15 cellular contexts compared by ENCODE assay signal in genomic region chr5:98786178-98786853, GRCh38. TPM values are rescaled to one million over a fixed set of nuclear protein-coding genes. Genes with fewer than 3 reads are reported as not detected.
DNase-seq lines count a peak whose midpoint lies in the region; ATAC-seq, FAIRE-seq and TF ChIP-seq lines count a peak whose summit lies in the region.
"Had no signal": no experiment of that assay in that cellular context is flagged by ENCODE, and none has a peak within 500 bp of the region (broad histone marks: within the 10 kb centered on the region; RNA-seq: fewer than 3 reads in every experiment).

No MANE protein-coding gene starts in this region.

- dilution Hi-C loops in keratinocyte (cut with MboI; ENCODE audit: extremely low pct_ligation_motif_present, low sequenced_read_pairs) = no loop called here

- H3K4me3 Mint-ChIP-seq in HFFc6 (peak overlapping the region; percentile 81), MCF 10A (ENCODE audit: unreplicated experiment) (no peak overlapping the region)
- no peak overlapping the region for H3K4me3 Mint-ChIP-seq in activated CD8-positive, alpha-beta memory T cell treated with anti-CD3 and anti-CD28 coated beads, Interleukin-2, amount 10 ng/mL, durations not matched to agents 7 days and 5 days
- H3K4me3 Mint-ChIP-seq in natural killer cell treated with Interleukin-12 subunit alpha and Interleukin-12 subunit beta and Interleukin-15 and Interleukin-18, amount 100 ng/mL, for 72 hours = no peak overlapping the region
- H3K4me3 Mint-ChIP-seq: activated naive CD4-positive, alpha-beta T cell treated with anti-CD3 and anti-CD28 coated beads, Interleukin-2, amount 10 ng/mL, durations not matched to agents 7 days and 5 days; B cell had no signal

- no peak for ATAC-seq in activated CD8-positive, alpha-beta memory T cell treated with anti-CD3 and anti-CD28 coated beads, Interleukin-2, amount 10 ng/mL, durations not matched to agents 7 days and 5 days
- ATAC-seq in GM19035 (IDR thresholded peaks at IDR 0.05; ENCODE audit: unreplicated experiment) = no peak
- ATAC-seq in natural killer cell treated with Interleukin-12 subunit alpha and Interleukin-12 subunit beta and Interleukin-15 and Interleukin-18, amount 100 ng/mL, for 72 hours = no peak

- peak; percentile 68 for FAIRE-seq in keratinocyte (lab: Jason Lieb, UNC)

- H3K4me3 ChIP-seq in keratinocyte (ENCODE audit: control insufficient read depth in 2 of 3, extremely low read depth in 1 of 3, insufficient read depth in 2 of 3, low read depth in 1 of 3, low read length in 3 of 3) (no peak overlapping the region), skeletal muscle cell (ENCODE audit: low read depth, low read length) (peak overlapping the region; percentile 0)

- no peak overlapping the region for H2AFZ ChIP-seq in keratinocyte (ENCODE audit: control insufficient read depth, low read length)

- H3K27ac Mint-ChIP-seq in HFFc6 = peak overlapping the region; percentile 87
- H3K27ac Mint-ChIP-seq in MCF 10A (ENCODE audit: low read depth, unreplicated experiment) = peak overlapping the region; percentile 28
- no peak overlapping the region for H3K27ac Mint-ChIP-seq in activated CD8-positive, alpha-beta memory T cell treated with anti-CD3 and anti-CD28 coated beads, Interleukin-2, amount 10 ng/mL, durations not matched to agents 7 days and 5 days
- H3K27ac Mint-ChIP-seq in natural killer cell treated with Interleukin-12 subunit alpha and Interleukin-12 subunit beta and Interleukin-15 and Interleukin-18, amount 100 ng/mL, for 72 hours = no peak overlapping the region
- H3K27ac Mint-ChIP-seq: activated naive CD4-positive, alpha-beta T cell treated with anti-CD3 and anti-CD28 coated beads, Interleukin-2, amount 10 ng/mL, durations not matched to agents 7 days and 5 days; B cell had no signal

- peak overlapping the region; percentile 30 for H3K4me2 ChIP-seq in keratinocyte (ENCODE audit: control insufficient read depth, extremely low read depth, insufficient read depth, low read depth, low read length)

- peaks cover 60% of the 10 kb centered on the region for H3K4me1 ChIP-seq in keratinocyte (ENCODE audit: control insufficient read depth, extremely low read depth, insufficient read depth, low read length)

- H3K4me1 Mint-ChIP-seq in HFFc6 (ENCODE audit: low read depth) = peaks cover 100% of the 10 kb centered on the region
- peaks cover 40% of the 10 kb centered on the region for H3K4me1 Mint-ChIP-seq in MCF 10A (ENCODE audit: insufficient read depth, unreplicated experiment)
- no peaks in the 10 kb centered on the region for H3K4me1 Mint-ChIP-seq in activated CD8-positive, alpha-beta memory T cell treated with anti-CD3 and anti-CD28 coated beads, Interleukin-2, amount 10 ng/mL, durations not matched to agents 7 days and 5 days
- H3K4me1 Mint-ChIP-seq in natural killer cell treated with Interleukin-12 subunit alpha and Interleukin-12 subunit beta and Interleukin-15 and Interleukin-18, amount 100 ng/mL, for 72 hours (ENCODE audit: low read depth in 2 of 2) = no peaks in the 10 kb centered on the region
- H3K4me1 Mint-ChIP-seq: activated naive CD4-positive, alpha-beta T cell treated with anti-CD3 and anti-CD28 coated beads, Interleukin-2, amount 10 ng/mL, durations not matched to agents 7 days and 5 days had no signal

- H3K27ac ChIP-seq in keratinocyte (ENCODE audit: control insufficient read depth, insufficient read depth, low read length) = no peak overlapping the region

- no peaks in the 10 kb centered on the region for H3K27me3 ChIP-seq in keratinocyte (ENCODE audit: control insufficient read depth, extremely low read depth, insufficient read depth, low read length)

- H3K36me3 ChIP-seq in keratinocyte (ENCODE audit: control insufficient read depth in 2 of 2, extremely low read depth in 1 of 2, insufficient read depth in 2 of 2, low read length in 2 of 2) = peaks cover 7 to 26% of the 10 kb centered on the region in 2 experiments

- H3K36me3 Mint-ChIP-seq in HFFc6 (ENCODE audit: low read depth) (peaks cover 97% of the 10 kb centered on the region), MCF 10A (ENCODE audit: insufficient read depth, unreplicated experiment) (peaks cover 41% of the 10 kb centered on the region)
- no peaks in the 10 kb centered on the region for H3K36me3 Mint-ChIP-seq in activated CD8-positive, alpha-beta memory T cell treated with anti-CD3 and anti-CD28 coated beads, Interleukin-2, amount 10 ng/mL, durations not matched to agents 7 days and 5 days
- H3K36me3 Mint-ChIP-seq in natural killer cell treated with Interleukin-12 subunit alpha and Interleukin-12 subunit beta and Interleukin-15 and Interleukin-18, amount 100 ng/mL, for 72 hours = no peaks in the 10 kb centered on the region
- H3K36me3 Mint-ChIP-seq: activated naive CD4-positive, alpha-beta T cell treated with anti-CD3 and anti-CD28 coated beads, Interleukin-2, amount 10 ng/mL, durations not matched to agents 7 days and 5 days had no signal

- H3K79me2 ChIP-seq in keratinocyte (ENCODE audit: control insufficient read depth, insufficient read depth, low read length) = peaks cover 99% of the 10 kb centered on the region

- POLR2A ChIA-PET in MCF 10A (lab: Yijun Ruan, JAX) = interaction anchor here (1.4 to 3.6 kb wide), 3 partner anchors 10 to 16 kb away, joined by 5 to 28 read pairs (median 7); no protein-coding TSS in a partner anchor

- no peaks in the 10 kb centered on the region for H3K9me3 Mint-ChIP-seq in HFFc6
- no peaks in the 10 kb centered on the region for H3K9me3 Mint-ChIP-seq in MCF 10A (ENCODE audit: unreplicated experiment)
- H3K9me3 Mint-ChIP-seq in activated CD8-positive, alpha-beta memory T cell treated with anti-CD3 and anti-CD28 coated beads, Interleukin-2, amount 10 ng/mL, durations not matched to agents 7 days and 5 days (ENCODE audit: low read depth) = no peaks in the 10 kb centered on the region
- H3K9me3 Mint-ChIP-seq in natural killer cell treated with Interleukin-12 subunit alpha and Interleukin-12 subunit beta and Interleukin-15 and Interleukin-18, amount 100 ng/mL, for 72 hours = no peaks in the 10 kb centered on the region
- H3K9me3 Mint-ChIP-seq: activated naive CD4-positive, alpha-beta T cell treated with anti-CD3 and anti-CD28 coated beads, Interleukin-2, amount 10 ng/mL, durations not matched to agents 7 days and 5 days had no signal

- no peaks in the 10 kb centered on the region for H3K9me3 ChIP-seq in keratinocyte (ENCODE audit: control insufficient read depth, low read depth, low read length)

- TF ChIP-seq CTCF in HFFc6 (IDR thresholded peaks at IDR 0.05) = no peak
- no peak for TF ChIP-seq CTCF in MCF 10A (IDR thresholded peaks at IDR 0.05; ENCODE audit: unreplicated experiment)
- no peak for TF ChIP-seq CTCF in keratinocyte (optimal IDR thresholded peaks at IDR 0.05 in 1 of 3, IDR thresholded peaks at IDR 0.05 in 1 of 3, conservative IDR thresholded peaks at IDR 0.05 in 1 of 3; ENCODE audit: extremely low read depth in 1 of 3, insufficient read depth in 2 of 3, low read length in 3 of 3)

- peaks cover 7% of the 10 kb centered on the region for H4K20me1 ChIP-seq in keratinocyte (ENCODE audit: control insufficient read depth, extremely low read depth, insufficient read depth, low read length)

- no peak for DNase-seq in HFFc6
- DNase-seq in MCF 10A (ENCODE audit: unreplicated experiment) = no peak
- no peak for DNase-seq in keratinocyte (ENCODE audit: low read depth, low spot score)
- no peak for DNase-seq in skeletal muscle cell (ENCODE audit: low read depth)
- DNase-seq in activated CD8-positive, alpha-beta memory T cell treated with anti-CD3 and anti-CD28 coated beads, Interleukin-2, amount 10 ng/mL, durations not matched to agents 7 days and 5 days = no peak
- no peak for DNase-seq in stimulated activated naive CD4-positive, alpha-beta T cell treated with Interleukin-2 at 50 U/mL for 16 hours (lab: John Stamatoyannopoulos, UW)
- no peak for DNase-seq in natural killer cell treated with Interleukin-12 subunit alpha and Interleukin-12 subunit beta and Interleukin-15 and Interleukin-18, amount 100 ng/mL, for 72 hours (ENCODE audit: low spot score)
- DNase-seq: activated naive CD4-positive, alpha-beta T cell treated with anti-CD3 and anti-CD28 coated beads, Interleukin-2, amount 10 ng/mL, durations not matched to agents 7 days and 5 days; NCI-H1436 treated with DMSO at 0.1 percent for 48 hours; NCI-H510A treated with DMSO at 0.1 percent for 48 hours; posterior cingulate gyrus; stimulated activated CD4-positive, alpha-beta T cell treated with anti-CD3 and anti-CD28 coated beads, Interleukin-4, amount 100 ng/mL, for 1 hour; stimulated activated naive CD4-positive, alpha-beta T cell had no signal

- H3K9me1 ChIP-seq in keratinocyte (ENCODE audit: control insufficient read depth, extremely low read depth, insufficient read depth, low read length) = peaks cover 6% of the 10 kb centered on the region

- H3K27me3 Mint-ChIP-seq in HFFc6 (ENCODE audit: insufficient read depth) = peaks cover 5% of the 10 kb centered on the region
- H3K27me3 Mint-ChIP-seq in MCF 10A (ENCODE audit: insufficient read depth, unreplicated experiment) = no peaks in the 10 kb centered on the region
- H3K27me3 Mint-ChIP-seq in activated CD8-positive, alpha-beta memory T cell treated with anti-CD3 and anti-CD28 coated beads, Interleukin-2, amount 10 ng/mL, durations not matched to agents 7 days and 5 days = peaks cover 7% of the 10 kb centered on the region
- H3K27me3 Mint-ChIP-seq in natural killer cell treated with Interleukin-12 subunit alpha and Interleukin-12 subunit beta and Interleukin-15 and Interleukin-18, amount 100 ng/mL, for 72 hours = peaks cover 28 to 44% of the 10 kb centered on the region in 2 donors
- H3K27me3 Mint-ChIP-seq: activated naive CD4-positive, alpha-beta T cell treated with anti-CD3 and anti-CD28 coated beads, Interleukin-2, amount 10 ng/mL, durations not matched to agents 7 days and 5 days; B cell had no signal

- H3K9ac ChIP-seq in keratinocyte (ENCODE audit: control insufficient read depth, extremely low read depth, insufficient read depth, low read length) = no peak overlapping the region

- intact Hi-C loops in MCF 10A (cut with micrococcal nuclease) = no loop called here

- CTCF ChIA-PET in MCF 10A (lab: Yijun Ruan, JAX) = interaction anchor here (1.4 to 6.9 kb wide), 3 partner anchors 8 to 17 kb away, joined by 4 to 86 read pairs (median 21); no protein-coding TSS in a partner anchor
- CTCF ChIA-PET in activated CD8-positive, alpha-beta memory T cell treated with anti-CD3 and anti-CD28 coated beads, Interleukin-2, amount 10 ng/mL, durations not matched to agents 7 days and 5 days (lab: Charles Lee) = interaction anchor here (1.6 kb wide), 1 partner anchor 10 kb away, joined by 5 read pairs; no protein-coding TSS in a partner anchor

- no TSS peak for BruUV-seq in MCF 10A (replicated peaks; lab: Mats Ljungman, UMichigan)

RNA-seq across cellular contexts. Expression of gene RGMB, which starts 12.9 kb away (rescaled TPM):
- total RNA-seq in HFFc6 (2021; fragmentation: NEBNext Ultra II Directional; extraction: Animal tissue kit (Norgen Biotek cat#: 25700)) = 100 to 1,000 TPM; 219 to 288 (median 235) TPM
- total RNA-seq in MCF 10A (2022) = 17.5 and 20.3 TPM in 2 replicates
- polyA plus RNA-seq in keratinocyte = 8.5 to 28.7 TPM (median 16.3 TPM) in 3 replicates
- polyA plus RNA-seq in keratinocyte (2011; ENCODE audit: low read depth) = 5.3 TPM
- polyA plus RNA-seq in keratinocyte (2011; cell fraction: cytosol; rRNA removed) = 10.9 and 13.1 TPM in 2 replicates
- 28.1 and 30.9 TPM in 2 replicates for polyA plus RNA-seq in keratinocyte (2011; cell fraction: nucleus; rRNA removed)
- 5.1 and 20.0 TPM in 2 replicates for polyA plus RNA-seq in keratinocyte (2012; ENCODE audit: low replicate concordance)
- 15.6 to 76.9 TPM (median 23.9 TPM) in 3 replicates for polyA minus RNA-seq in keratinocyte
- polyA minus RNA-seq in keratinocyte (2011; cell fraction: cytosol; rRNA and poly(A)+ RNA removed) = 24.0 TPM
- polyA minus RNA-seq in keratinocyte (2011; cell fraction: nucleus; rRNA and poly(A)+ RNA removed) = 24.3 and 33.9 TPM in 2 replicates
- 1 to 10 TPM; 1.1 to 1.3 TPM for total RNA-seq in activated CD8-positive, alpha-beta memory T cell treated with anti-CD3 and anti-CD28 coated beads, Interleukin-2, amount 10 ng/mL, durations not matched to agents 7 days and 5 days
- total RNA-seq in natural killer cell treated with Interleukin-12 subunit alpha and Interleukin-12 subunit beta and Interleukin-15 and Interleukin-18, amount 100 ng/mL, for 72 hours = under 1 TPM; 0.74 to 0.78 TPM

Comparison
In these comparisons a context has a peak if more than half of its experiments do, and no peak if none do; other contexts are left out.
1. H3K27ac Mint-ChIP-seq: peak in HFFc6 (single experiment) and MCF 10A (single experiment); none in activated CD8-positive, alpha-beta memory T cell treated with anti-CD3 and anti-CD28 coated beads, Interleukin-2, amount 10 ng/mL, durations not matched to agents 7 days and 5 days (single experiment) and natural killer cell treated with Interleukin-12 subunit alpha and Interleukin-12 subunit beta and Interleukin-15 and Interleukin-18, amount 100 ng/mL, for 72 hours (0 of 2).
2. RNA of gene RGMB, which starts 12.9 kb away (total RNA-seq): 219 to 288 TPM in HFFc6; 17.5 to 20.3 TPM in MCF 10A, 1.1 to 1.3 TPM in activated CD8-positive, alpha-beta memory T cell treated with anti-CD3 and anti-CD28 coated beads, Interleukin-2, amount 10 ng/mL, durations not matched to agents 7 days and 5 days and 0.74 to 0.78 TPM in natural killer cell treated with Interleukin-12 subunit alpha and Interleukin-12 subunit beta and Interleukin-15 and Interleukin-18, amount 100 ng/mL, for 72 hours; every median in the first group is over 10 times any median in the second.